8 cellular contexts compared by ENCODE assay signal in genomic region chr13:114099191-114099590, GRCh38. TPM values are rescaled to one million over a fixed set of nuclear protein-coding genes. Genes with fewer than 3 reads are reported as not detected.
DNase-seq lines count a peak whose midpoint lies in the region; ATAC-seq, FAIRE-seq and TF ChIP-seq lines count a peak whose summit lies in the region.

No MANE protein-coding gene starts in this region.

- peak overlapping the region; percentile 42 for H3K9ac ChIP-seq in MM.1S (ENCODE audit: low read length)
- H3K9ac ChIP-seq in mammary epithelial cell (ENCODE audit: insufficient read depth, low read length), result no peak overlapping the region

- H3K36me3 ChIP-seq in MM.1S (replicated peaks; ENCODE audit: insufficient read depth, low read length) (no peaks in the 10 kb centered on the region), mammary epithelial cell (ENCODE audit: insufficient read depth, low read length) (no peaks in the 10 kb centered on the region), right lobe of liver (no peaks in the 10 kb centered on the region), upper lobe of left lung (no peaks in the 10 kb centered on the region)

- no peaks in the 10 kb centered on the region for H4K20me1 ChIP-seq in MM.1S (ENCODE audit: insufficient read depth, low read length)
- H4K20me1 ChIP-seq in mammary epithelial cell (ENCODE audit: insufficient read depth, low read length), result no peaks in the 10 kb centered on the region

- FAIRE-seq in D721Med (lab: Jason Lieb, UNC), result no peak

- H3K4me3 ChIP-seq in MM.1S (ENCODE audit: low read length) (no peak overlapping the region), mammary epithelial cell (replicated peaks in 1 of 3; ENCODE audit: insufficient read depth in 1 of 3, low read depth in 2 of 3, low read length in 3 of 3) (no peak overlapping the region), right lobe of liver (no peak overlapping the region), upper lobe of left lung (no peak overlapping the region)

- dilution Hi-C loops in mammary epithelial cell (cut with HindIII; ENCODE audit: low sequenced_read_pairs), result no loop called here

- no peak for TF ChIP-seq POLR2A in right lobe of liver (IDR thresholded peaks at IDR 0.05)
- no peak for TF ChIP-seq POLR2A in upper lobe of left lung (IDR thresholded peaks at IDR 0.05)

- CTCF ChIA-PET in mammary epithelial cell (lab: Charles Lee; ENCODE audit: low non-redundant PET), result no interaction called here

- H3K4me1 ChIP-seq in MM.1S (ENCODE audit: low read length) (peaks cover 29% of the 10 kb centered on the region), mammary epithelial cell (ENCODE audit: insufficient read depth, low read length) (no peaks in the 10 kb centered on the region), right lobe of liver (no peaks in the 10 kb centered on the region), upper lobe of left lung (peaks cover 0 to 41% (median 12%) of the 10 kb centered on the region in 4 donors)

- H2AFZ ChIP-seq in MM.1S (ENCODE audit: low read length), result no peak overlapping the region
- H2AFZ ChIP-seq in mammary epithelial cell (ENCODE audit: low read depth, low read length), result peak overlapping the region; percentile 6

- H3K27me3 ChIP-seq in MM.1S (replicated peaks; ENCODE audit: insufficient read depth, low read length) (no peaks in the 10 kb centered on the region), mammary epithelial cell (ENCODE audit: insufficient read depth, low read length) (no peaks in the 10 kb centered on the region), right lobe of liver (no peaks in the 10 kb centered on the region), upper lobe of left lung (no peaks in the 10 kb centered on the region)

- H3K27ac ChIP-seq in MM.1S (ENCODE audit: low read length) (peak overlapping the region; percentile 58; the same call in 1 of the 2 replicates), mammary epithelial cell (ENCODE audit: insufficient read depth, low read depth, low read length) (no peak overlapping the region), right lobe of liver (no peak overlapping the region), upper lobe of left lung (peak overlapping the region in 2 of 4 donors; percentile 21 to 27)

- H3K9me3 ChIP-seq in MM.1S (replicated peaks; ENCODE audit: insufficient read depth, low read length), result no peaks in the 10 kb centered on the region
- peaks cover 3% of the 10 kb centered on the region for H3K9me3 ChIP-seq in mammary epithelial cell (replicated peaks; ENCODE audit: insufficient read depth, low read length)
- H3K9me3 ChIP-seq in right lobe of liver, result no peaks in the 10 kb centered on the region
- no peaks in the 10 kb centered on the region for H3K9me3 ChIP-seq in upper lobe of left lung

- intact Hi-C loops in mammary epithelial cell (cut with micrococcal nuclease) (no loop called here), right lobe of liver (cut with DNase I) (no loop called here)

- no TSS peak for BruUV-seq in mammary epithelial cell (replicated peaks; lab: Mats Ljungman, UMichigan)

- DNase-seq in ELF-1 (ENCODE audit: low read depth, low spot score) (peak; percentile 80), MM.1S (peak; percentile 34), mammary epithelial cell (peak; percentile 49), right lobe of liver (peak in 2 of 3 donors; percentile 43 to 44), upper lobe of left lung (peak; percentile 33 to 62), D721Med (ENCODE audit: insufficient read length, low spot score) (no peak), RPMI8226 (no peak)
- no peak for DNase-seq in stimulated activated CD4-positive, alpha-beta T cell treated with anti-CD3 and anti-CD28 coated beads, Interleukin-4, amount 100 ng/mL, for 4 hours

- H3K4me2 ChIP-seq in MM.1S (ENCODE audit: low read depth, low read length) (no peak overlapping the region), mammary epithelial cell (ENCODE audit: insufficient read depth, low read depth, low read length) (no peak overlapping the region)

- TF ChIP-seq CTCF in MM.1S (IDR thresholded peaks at IDR 0.05; ENCODE audit: low read length) (no peak), mammary epithelial cell (conservative IDR thresholded peaks at IDR 0.05 in 1 of 2, IDR thresholded peaks at IDR 0.05 in 1 of 2; ENCODE audit: extremely low read depth in 1 of 2, insufficient read depth in 1 of 2, low read depth in 1 of 2, low read length in 2 of 2) (no peak), right lobe of liver (IDR thresholded peaks at IDR 0.05) (no peak), upper lobe of left lung (IDR thresholded peaks at IDR 0.05) (no peak), D721Med (IDR thresholded peaks at IDR 0.05; ENCODE audit: insufficient read depth, missing control alignments) (no peak)

- peaks cover 23% of the 10 kb centered on the region for H3F3A ChIP-seq in MM.1S (ENCODE audit: insufficient read depth, low read length)

- ATAC-seq in right lobe of liver (peak; percentile 15 to 55 (median 21)), upper lobe of left lung (ENCODE audit: low FRiP score in 2 of 2) (peak; percentile 10 to 86)

- 9% methylated on average over 5 of the region's 15 CpGs for WGBS in mammary epithelial cell (ENCODE audit: low coverage, missing lambda C conversion rate)
- WGBS in right lobe of liver (ENCODE audit: insufficient coverage, low coverage, low lambda C conversion rate, missing lambda C conversion rate), result no CpG with 5 or more reads among the region's 15 CpGs
- 43 to 44% methylated on average over 10 to 13 of the region's 15 CpGs for WGBS in upper lobe of left lung, 2 donors

- no peak for TF ChIP-seq EP300 in upper lobe of left lung (IDR thresholded peaks at IDR 0.05)

- H3K79me2 ChIP-seq in MM.1S (ENCODE audit: low read length) (peaks cover 87% of the 10 kb centered on the region), mammary epithelial cell (ENCODE audit: insufficient read depth, low read length) (no peaks in the 10 kb centered on the region)

- in situ Hi-C loops in mammary epithelial cell (cut with MboI; ENCODE audit: low sequenced_read_pairs in 2 of 2), result no loop called here

- H3K9me2 ChIP-seq in MM.1S (replicated peaks; ENCODE audit: insufficient read depth, low read length), result no peaks in the 10 kb centered on the region

RNA-seq across cellular contexts. Expression of gene RASA3, which starts 33.2 kb away (rescaled TPM):
- total RNA-seq in mammary epithelial cell, result 1 to 10 TPM; 5.2 to 8.4 TPM
- 4.0 TPM for polyA plus RNA-seq in mammary epithelial cell
- 2.5 TPM for polyA minus RNA-seq in mammary epithelial cell
- 1 to 10 TPM; 3.5 to 7.9 (median 4.6) TPM for total RNA-seq in right lobe of liver
- 10 to 100 TPM; 11.4 to 52.4 (median 18.4) TPM for total RNA-seq in upper lobe of left lung

Comparison
In these comparisons a context has a peak if more than half of its experiments do, and no peak if none do; other contexts are left out.
1. DNase-seq: peak in ELF-1 (single experiment), MM.1S (single experiment), mammary epithelial cell (single experiment), right lobe of liver (2 of 3) and upper lobe of left lung (2 of 2); none in stimulated activated CD4-positive, alpha-beta T cell treated with anti-CD3 and anti-CD28 coated beads, Interleukin-4, amount 100 ng/mL, for 4 hours (0 of 2), D721Med (single experiment) and RPMI8226 (single experiment).